Comparison of ENCODE assay signal across 1 cellular context in the genomic region with DNA sequence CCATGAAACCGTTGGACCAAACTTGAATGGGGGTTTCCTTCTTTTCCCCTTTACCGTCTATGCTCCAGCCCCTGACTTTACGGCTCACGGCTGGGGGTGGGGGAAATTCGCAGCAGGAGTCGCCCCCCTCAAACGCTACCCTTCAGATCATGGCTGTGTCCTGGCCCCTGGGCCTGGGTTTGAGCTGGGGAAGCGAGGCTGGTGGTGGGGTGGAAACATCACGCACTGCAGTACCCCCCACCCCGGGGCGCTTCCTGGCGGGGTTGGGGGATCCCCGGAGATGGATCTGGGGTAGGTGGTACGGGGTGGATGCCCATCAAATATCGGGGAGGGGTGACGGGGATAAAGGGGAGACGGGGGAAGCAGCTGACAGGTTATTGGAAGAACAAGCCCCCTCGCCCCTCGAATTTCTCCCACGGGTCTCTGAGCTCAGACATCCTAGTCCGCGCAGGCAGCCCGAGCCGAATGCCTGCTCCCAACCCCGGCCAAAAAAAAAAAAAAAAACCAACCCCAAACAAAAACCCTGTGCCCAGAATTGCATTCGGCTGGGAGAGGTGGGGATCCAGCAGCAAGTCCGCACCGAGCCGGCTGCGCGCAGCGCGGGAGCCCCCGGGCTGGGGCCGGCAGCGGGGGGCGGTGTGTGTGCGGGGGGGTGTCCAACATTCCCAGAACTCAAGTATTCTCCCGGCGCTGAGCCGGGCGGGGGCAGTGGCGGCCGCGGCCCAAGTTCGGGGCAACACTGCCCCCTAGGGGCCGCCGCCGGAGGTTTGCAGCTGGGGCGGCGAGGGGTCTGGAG.
TF ChIP-seq lines count a peak whose summit lies in the region.

No MANE protein-coding gene starts in this region.

TF ChIP-seq in K562, 482 proteins besides CTCF, POLR2A, EP300 and RAD21 (continued from another document and continues in another):
- TF ChIP-seq, protein P1, sequence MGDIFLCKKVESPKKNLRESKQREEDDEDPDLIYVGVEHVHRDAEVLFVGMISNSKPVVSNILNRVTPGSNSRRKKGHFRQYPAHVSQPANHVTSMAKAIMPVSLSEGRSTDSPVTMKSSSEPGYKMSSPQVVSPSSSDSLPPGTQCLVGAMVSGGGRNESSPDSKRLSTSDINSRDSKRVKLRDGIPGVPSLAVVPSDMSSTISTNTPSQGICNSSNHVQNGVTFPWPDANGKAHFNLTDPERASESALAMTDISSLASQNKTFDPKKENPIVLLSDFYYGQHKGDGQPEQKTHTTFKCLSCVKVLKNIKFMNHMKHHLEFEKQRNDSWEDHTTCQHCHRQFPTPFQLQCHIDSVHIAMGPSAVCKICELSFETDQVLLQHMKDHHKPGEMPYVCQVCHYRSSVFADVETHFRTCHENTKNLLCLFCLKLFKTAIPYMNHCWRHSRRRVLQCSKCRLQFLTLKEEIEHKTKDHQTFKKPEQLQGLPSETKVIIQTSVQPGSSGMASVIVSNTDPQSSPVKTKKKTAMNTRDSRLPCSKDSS (IDR thresholded peaks at IDR 0.05; ENCODE audit: low read depth, partially characterized antibody), result no peak
- TF ChIP-seq ZFX (CRISPR knock-in tag; IDR thresholded peaks at IDR 0.05), result peak; percentile 21; the same call in 1 of the 2 replicates
- TF ChIP-seq, protein P2, sequence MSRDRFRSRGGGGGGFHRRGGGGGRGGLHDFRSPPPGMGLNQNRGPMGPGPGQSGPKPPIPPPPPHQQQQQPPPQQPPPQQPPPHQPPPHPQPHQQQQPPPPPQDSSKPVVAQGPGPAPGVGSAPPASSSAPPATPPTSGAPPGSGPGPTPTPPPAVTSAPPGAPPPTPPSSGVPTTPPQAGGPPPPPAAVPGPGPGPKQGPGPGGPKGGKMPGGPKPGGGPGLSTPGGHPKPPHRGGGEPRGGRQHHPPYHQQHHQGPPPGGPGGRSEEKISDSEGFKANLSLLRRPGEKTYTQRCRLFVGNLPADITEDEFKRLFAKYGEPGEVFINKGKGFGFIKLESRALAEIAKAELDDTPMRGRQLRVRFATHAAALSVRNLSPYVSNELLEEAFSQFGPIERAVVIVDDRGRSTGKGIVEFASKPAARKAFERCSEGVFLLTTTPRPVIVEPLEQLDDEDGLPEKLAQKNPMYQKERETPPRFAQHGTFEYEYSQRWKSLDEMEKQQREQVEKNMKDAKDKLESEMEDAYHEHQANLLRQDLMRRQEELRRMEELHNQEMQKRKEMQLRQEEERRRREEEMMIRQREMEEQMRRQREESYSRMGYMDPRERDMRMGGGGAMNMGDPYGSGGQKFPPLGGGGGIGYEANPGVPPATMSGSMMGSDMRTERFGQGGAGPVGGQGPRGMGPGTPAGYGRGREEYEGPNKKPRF (IDR thresholded peaks at IDR 0.05; ENCODE audit: low read depth, low read length), result no peak
- TF ChIP-seq KLF6 (CRISPR knock-in tag; IDR thresholded peaks at IDR 0.05; ENCODE audit: borderline replicate concordance), result no peak
- TF ChIP-seq, protein P3, sequence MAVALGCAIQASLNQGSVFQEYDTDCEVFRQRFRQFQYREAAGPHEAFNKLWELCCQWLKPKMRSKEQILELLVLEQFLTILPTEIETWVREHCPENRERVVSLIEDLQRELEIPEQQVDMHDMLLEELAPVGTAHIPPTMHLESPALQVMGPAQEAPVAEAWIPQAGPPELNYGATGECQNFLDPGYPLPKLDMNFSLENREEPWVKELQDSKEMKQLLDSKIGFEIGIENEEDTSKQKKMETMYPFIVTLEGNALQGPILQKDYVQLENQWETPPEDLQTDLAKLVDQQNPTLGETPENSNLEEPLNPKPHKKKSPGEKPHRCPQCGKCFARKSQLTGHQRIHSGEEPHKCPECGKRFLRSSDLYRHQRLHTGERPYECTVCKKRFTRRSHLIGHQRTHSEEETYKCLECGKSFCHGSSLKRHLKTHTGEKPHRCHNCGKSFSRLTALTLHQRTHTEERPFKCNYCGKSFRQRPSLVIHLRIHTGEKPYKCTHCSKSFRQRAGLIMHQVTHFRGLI (CRISPR knock-in tag; IDR thresholded peaks at IDR 0.05), result no peak
- no peak for TF ChIP-seq ZNF41 (CRISPR knock-in tag; conservative IDR thresholded peaks at IDR 0.05)
- peak; percentile 63; the same call in 1 of the 2 replicates for TF ChIP-seq KLF16 (IDR thresholded peaks at IDR 0.05)
- no peak for TF ChIP-seq THAP7 (CRISPR knock-in tag; IDR thresholded peaks at IDR 0.05)
- TF ChIP-seq SAFB2 (IDR thresholded peaks at IDR 0.05; ENCODE audit: borderline replicate concordance, low read depth, low read length, severe bottlenecking), result no peak
- TF ChIP-seq ID3 (CRISPR knock-in tag; IDR thresholded peaks at IDR 0.05), result no peak
- TF ChIP-seq ID3 (tag; IDR thresholded peaks at IDR 0.05), result no peak
- TF ChIP-seq JUND (IDR thresholded peaks at IDR 0.05; ENCODE audit: borderline replicate concordance, low read depth, low read length), result no peak; the same call in 1 of the 2 replicates
- peak; percentile 3; the same call in 1 of the 3 replicates for TF ChIP-seq JUND (tag; IDR thresholded peaks at IDR 0.05; ENCODE audit: borderline replicate concordance, low read depth, low read length)
- no peak for TF ChIP-seq COPS2 (conservative IDR thresholded peaks at IDR 0.05)
- TF ChIP-seq FOXJ3 (CRISPR knock-in tag; IDR thresholded peaks at IDR 0.05), result no peak
- TF ChIP-seq ZNF740 (CRISPR knock-in tag; IDR thresholded peaks at IDR 0.05), result peak; percentile 23; the same call in 1 of the 2 replicates
- peak in 1 of 2 experiments; percentile 74; a peak in 1 of 4 replicates for TF ChIP-seq ZNF740 (tag; IDR thresholded peaks at IDR 0.05)
- TF ChIP-seq, protein P4, sequence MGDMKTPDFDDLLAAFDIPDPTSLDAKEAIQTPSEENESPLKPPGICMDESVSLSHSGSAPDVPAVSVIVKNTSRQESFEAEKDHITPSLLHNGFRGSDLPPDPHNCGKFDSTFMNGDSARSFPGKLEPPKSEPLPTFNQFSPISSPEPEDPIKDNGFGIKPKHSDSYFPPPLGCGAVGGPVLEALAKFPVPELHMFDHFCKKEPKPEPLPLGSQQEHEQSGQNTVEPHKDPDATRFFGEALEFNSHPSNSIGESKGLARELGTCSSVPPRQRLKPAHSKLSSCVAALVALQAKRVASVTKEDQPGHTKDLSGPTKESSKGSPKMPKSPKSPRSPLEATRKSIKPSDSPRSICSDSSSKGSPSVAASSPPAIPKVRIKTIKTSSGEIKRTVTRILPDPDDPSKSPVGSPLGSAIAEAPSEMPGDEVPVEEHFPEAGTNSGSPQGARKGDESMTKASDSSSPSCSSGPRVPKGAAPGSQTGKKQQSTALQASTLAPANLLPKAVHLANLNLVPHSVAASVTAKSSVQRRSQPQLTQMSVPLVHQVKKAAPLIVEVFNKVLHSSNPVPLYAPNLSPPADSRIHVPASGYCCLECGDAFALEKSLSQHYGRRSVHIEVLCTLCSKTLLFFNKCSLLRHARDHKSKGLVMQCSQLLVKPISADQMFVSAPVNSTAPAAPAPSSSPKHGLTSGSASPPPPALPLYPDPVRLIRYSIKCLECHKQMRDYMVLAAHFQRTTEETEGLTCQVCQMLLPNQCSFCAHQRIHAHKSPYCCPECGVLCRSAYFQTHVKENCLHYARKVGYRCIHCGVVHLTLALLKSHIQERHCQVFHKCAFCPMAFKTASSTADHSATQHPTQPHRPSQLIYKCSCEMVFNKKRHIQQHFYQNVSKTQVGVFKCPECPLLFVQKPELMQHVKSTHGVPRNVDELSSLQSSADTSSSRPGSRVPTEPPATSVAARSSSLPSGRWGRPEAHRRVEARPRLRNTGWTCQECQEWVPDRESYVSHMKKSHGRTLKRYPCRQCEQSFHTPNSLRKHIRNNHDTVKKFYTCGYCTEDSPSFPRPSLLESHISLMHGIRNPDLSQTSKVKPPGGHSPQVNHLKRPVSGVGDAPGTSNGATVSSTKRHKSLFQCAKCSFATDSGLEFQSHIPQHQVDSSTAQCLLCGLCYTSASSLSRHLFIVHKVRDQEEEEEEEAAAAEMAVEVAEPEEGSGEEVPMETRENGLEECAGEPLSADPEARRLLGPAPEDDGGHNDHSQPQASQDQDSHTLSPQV (IDR thresholded peaks at IDR 0.05), result no peak
- TF ChIP-seq TSC22D4 (tag; IDR thresholded peaks at IDR 0.05), result no peak
- TF ChIP-seq MTA1 (IDR thresholded peaks at IDR 0.05; ENCODE audit: borderline replicate concordance), result no peak
- peak; percentile 25 for TF ChIP-seq CHD1 (IDR thresholded peaks at IDR 0.05; ENCODE audit: low read length)
- peak in 2 of 3 experiments; percentile 58 to 64 for TF ChIP-seq YY1 (IDR thresholded peaks at IDR 0.05; ENCODE audit: borderline replicate concordance in 1 of 3, control insufficient read depth in 1 of 3, extremely low read depth in 1 of 3, insufficient read depth in 3 of 3, insufficient read length in 1 of 3, insufficient replicate concordance in 2 of 3, low read depth in 1 of 3, low read length in 2 of 3)
- no peak for TF ChIP-seq POLR2B (IDR thresholded peaks at IDR 0.05; ENCODE audit: low read depth, partially characterized antibody)
- no peak for TF ChIP-seq DDX20 (tag; IDR thresholded peaks at IDR 0.05; ENCODE audit: low read depth)
- TF ChIP-seq JUN (IDR thresholded peaks at IDR 0.05; ENCODE audit: borderline replicate concordance, low read depth, low read length), result 0 out of 2 replicates have a peak, but pooled peaks have one; percentile 28
- TF ChIP-seq JUN (CRISPR knock-in tag; IDR thresholded peaks at IDR 0.05; ENCODE audit: borderline replicate concordance), result no peak
- TF ChIP-seq ETV6 (IDR thresholded peaks at IDR 0.05; ENCODE audit: borderline replicate concordance in 1 of 2, low read depth in 2 of 2, low read length in 1 of 2), result no peak
- TF ChIP-seq ETV6 (CRISPR knock-in tag; IDR thresholded peaks at IDR 0.05; ENCODE audit: borderline replicate concordance), result no peak
- no peak for TF ChIP-seq CREBBP (IDR thresholded peaks at IDR 0.05; ENCODE audit: low read depth, low read length)
- no peak for TF ChIP-seq TRIM28 (IDR thresholded peaks at IDR 0.05)
- no peak for TF ChIP-seq SRSF1 (IDR thresholded peaks at IDR 0.05; ENCODE audit: low read depth, low read length)
- no peak for TF ChIP-seq NCOA1 (IDR thresholded peaks at IDR 0.05; ENCODE audit: low read depth)
- TF ChIP-seq ZNF717 (CRISPR knock-in tag; IDR thresholded peaks at IDR 0.05), result no peak
- no peak for TF ChIP-seq ZNF561 (CRISPR knock-in tag; conservative IDR thresholded peaks at IDR 0.05)
- no peak for TF ChIP-seq PURB (CRISPR knock-in tag; IDR thresholded peaks at IDR 0.05; ENCODE audit: low read depth)
- TF ChIP-seq DLX4 (CRISPR knock-in tag; IDR thresholded peaks at IDR 0.05), result no peak
- TF ChIP-seq, protein P5, sequence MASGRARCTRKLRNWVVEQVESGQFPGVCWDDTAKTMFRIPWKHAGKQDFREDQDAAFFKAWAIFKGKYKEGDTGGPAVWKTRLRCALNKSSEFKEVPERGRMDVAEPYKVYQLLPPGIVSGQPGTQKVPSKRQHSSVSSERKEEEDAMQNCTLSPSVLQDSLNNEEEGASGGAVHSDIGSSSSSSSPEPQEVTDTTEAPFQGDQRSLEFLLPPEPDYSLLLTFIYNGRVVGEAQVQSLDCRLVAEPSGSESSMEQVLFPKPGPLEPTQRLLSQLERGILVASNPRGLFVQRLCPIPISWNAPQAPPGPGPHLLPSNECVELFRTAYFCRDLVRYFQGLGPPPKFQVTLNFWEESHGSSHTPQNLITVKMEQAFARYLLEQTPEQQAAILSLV (tag; IDR thresholded peaks at IDR 0.05), result no peak
- TF ChIP-seq HEY1 (CRISPR knock-in tag; IDR thresholded peaks at IDR 0.05; ENCODE audit: borderline replicate concordance), result no peak
- no peak for TF ChIP-seq SMAD3 (CRISPR knock-in tag; conservative IDR thresholded peaks at IDR 0.05)
- TF ChIP-seq ELF2 (CRISPR knock-in tag; IDR thresholded peaks at IDR 0.05), result no peak
- no peak for TF ChIP-seq E2F5 (CRISPR knock-in tag; IDR thresholded peaks at IDR 0.05)
- TF ChIP-seq YBX1 (IDR thresholded peaks at IDR 0.05), result no peak
- TF ChIP-seq, protein P6, sequence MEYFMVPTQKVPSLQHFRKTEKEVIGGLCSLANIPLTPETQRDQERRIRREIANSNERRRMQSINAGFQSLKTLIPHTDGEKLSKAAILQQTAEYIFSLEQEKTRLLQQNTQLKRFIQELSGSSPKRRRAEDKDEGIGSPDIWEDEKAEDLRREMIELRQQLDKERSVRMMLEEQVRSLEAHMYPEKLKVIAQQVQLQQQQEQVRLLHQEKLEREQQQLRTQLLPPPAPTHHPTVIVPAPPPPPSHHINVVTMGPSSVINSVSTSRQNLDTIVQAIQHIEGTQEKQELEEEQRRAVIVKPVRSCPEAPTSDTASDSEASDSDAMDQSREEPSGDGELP (CRISPR knock-in tag; IDR thresholded peaks at IDR 0.05; ENCODE audit: borderline replicate concordance), result peak; percentile 80; the same call in 1 of the 2 replicates
- no peak for TF ChIP-seq MTF1 (CRISPR knock-in tag; IDR thresholded peaks at IDR 0.05; ENCODE audit: borderline replicate concordance)
- TF ChIP-seq MEIS2 (IDR thresholded peaks at IDR 0.05; ENCODE audit: partially characterized antibody), result no peak
- no peak for TF ChIP-seq CHCHD3 (CRISPR knock-in tag; IDR thresholded peaks at IDR 0.05)
- no peak for TF ChIP-seq RBM34 (IDR thresholded peaks at IDR 0.05; ENCODE audit: borderline replicate concordance, insufficient read depth, low read length)
- no peak for TF ChIP-seq JUNB (CRISPR knock-in tag; conservative IDR thresholded peaks at IDR 0.05)
- peak; percentile 49; the same call in 1 of the 2 replicates for TF ChIP-seq ESRRA (IDR thresholded peaks at IDR 0.05; ENCODE audit: borderline replicate concordance, low read depth)
- no peak for TF ChIP-seq KHSRP (IDR thresholded peaks at IDR 0.05)
